ENCODE assay signal across 3 cellular contexts in the genomic region with DNA sequence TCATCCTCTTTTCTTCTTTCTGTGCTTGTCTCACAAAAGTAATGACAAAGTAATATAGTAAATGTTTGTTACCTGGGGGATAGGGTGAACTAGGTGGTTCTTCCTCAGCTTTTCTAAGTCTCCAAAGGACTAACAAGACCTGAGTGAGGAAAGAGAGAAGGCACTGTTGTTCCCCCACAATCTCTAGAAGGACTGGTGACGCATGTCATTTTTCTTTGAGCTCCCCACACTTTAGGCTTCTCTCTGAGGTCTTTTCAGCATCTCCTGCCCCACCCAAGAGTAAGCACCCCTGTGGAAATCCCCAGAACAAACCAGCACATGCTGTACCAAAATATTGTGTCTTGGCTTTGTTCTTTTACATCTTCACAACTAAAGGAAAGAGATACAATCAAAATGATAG.
TF ChIP-seq lines count a peak whose summit lies in the region.

No MANE protein-coding gene starts in this region.

TF ChIP-seq in SK-N-SH, 30 proteins besides CTCF, POLR2A, EP300 and RAD21 (continued from another document):
- TF ChIP-seq, protein P1, sequence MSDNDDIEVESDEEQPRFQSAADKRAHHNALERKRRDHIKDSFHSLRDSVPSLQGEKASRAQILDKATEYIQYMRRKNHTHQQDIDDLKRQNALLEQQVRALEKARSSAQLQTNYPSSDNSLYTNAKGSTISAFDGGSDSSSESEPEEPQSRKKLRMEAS (IDR thresholded peaks at IDR 0.05; ENCODE audit: low read depth) = no peak
- TF ChIP-seq GATA2 (CRISPR knock-in tag; IDR thresholded peaks at IDR 0.05) = no peak
- TF ChIP-seq, protein P2, sequence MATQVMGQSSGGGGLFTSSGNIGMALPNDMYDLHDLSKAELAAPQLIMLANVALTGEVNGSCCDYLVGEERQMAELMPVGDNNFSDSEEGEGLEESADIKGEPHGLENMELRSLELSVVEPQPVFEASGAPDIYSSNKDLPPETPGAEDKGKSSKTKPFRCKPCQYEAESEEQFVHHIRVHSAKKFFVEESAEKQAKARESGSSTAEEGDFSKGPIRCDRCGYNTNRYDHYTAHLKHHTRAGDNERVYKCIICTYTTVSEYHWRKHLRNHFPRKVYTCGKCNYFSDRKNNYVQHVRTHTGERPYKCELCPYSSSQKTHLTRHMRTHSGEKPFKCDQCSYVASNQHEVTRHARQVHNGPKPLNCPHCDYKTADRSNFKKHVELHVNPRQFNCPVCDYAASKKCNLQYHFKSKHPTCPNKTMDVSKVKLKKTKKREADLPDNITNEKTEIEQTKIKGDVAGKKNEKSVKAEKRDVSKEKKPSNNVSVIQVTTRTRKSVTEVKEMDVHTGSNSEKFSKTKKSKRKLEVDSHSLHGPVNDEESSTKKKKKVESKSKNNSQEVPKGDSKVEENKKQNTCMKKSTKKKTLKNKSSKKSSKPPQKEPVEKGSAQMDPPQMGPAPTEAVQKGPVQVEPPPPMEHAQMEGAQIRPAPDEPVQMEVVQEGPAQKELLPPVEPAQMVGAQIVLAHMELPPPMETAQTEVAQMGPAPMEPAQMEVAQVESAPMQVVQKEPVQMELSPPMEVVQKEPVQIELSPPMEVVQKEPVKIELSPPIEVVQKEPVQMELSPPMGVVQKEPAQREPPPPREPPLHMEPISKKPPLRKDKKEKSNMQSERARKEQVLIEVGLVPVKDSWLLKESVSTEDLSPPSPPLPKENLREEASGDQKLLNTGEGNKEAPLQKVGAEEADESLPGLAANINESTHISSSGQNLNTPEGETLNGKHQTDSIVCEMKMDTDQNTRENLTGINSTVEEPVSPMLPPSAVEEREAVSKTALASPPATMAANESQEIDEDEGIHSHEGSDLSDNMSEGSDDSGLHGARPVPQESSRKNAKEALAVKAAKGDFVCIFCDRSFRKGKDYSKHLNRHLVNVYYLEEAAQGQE (IDR thresholded peaks at IDR 0.05; ENCODE audit: low read depth, low read length) = no peak
- no peak for TF ChIP-seq RXRA (IDR thresholded peaks at IDR 0.05; ENCODE audit: borderline replicate concordance, low read depth)
- no peak for TF ChIP-seq JUND (IDR thresholded peaks at IDR 0.05)
- no peak for TF ChIP-seq FOSL2 (IDR thresholded peaks at IDR 0.05; ENCODE audit: borderline replicate concordance, low read depth)
- TF ChIP-seq TEAD4 (IDR thresholded peaks at IDR 0.05; ENCODE audit: borderline replicate concordance, insufficient read depth) = no peak
- TF ChIP-seq YY1 (IDR thresholded peaks at IDR 0.05; ENCODE audit: low read depth) = no peak
- TF ChIP-seq FOXJ3 (CRISPR knock-in tag; IDR thresholded peaks at IDR 0.05) = no peak

TF ChIP-seq in SK-N-SH treated with all-trans-retinoic acid at 6 μM for 48 hours, 23 proteins besides CTCF, POLR2A, EP300 and RAD21:
- TF ChIP-seq, protein P3, sequence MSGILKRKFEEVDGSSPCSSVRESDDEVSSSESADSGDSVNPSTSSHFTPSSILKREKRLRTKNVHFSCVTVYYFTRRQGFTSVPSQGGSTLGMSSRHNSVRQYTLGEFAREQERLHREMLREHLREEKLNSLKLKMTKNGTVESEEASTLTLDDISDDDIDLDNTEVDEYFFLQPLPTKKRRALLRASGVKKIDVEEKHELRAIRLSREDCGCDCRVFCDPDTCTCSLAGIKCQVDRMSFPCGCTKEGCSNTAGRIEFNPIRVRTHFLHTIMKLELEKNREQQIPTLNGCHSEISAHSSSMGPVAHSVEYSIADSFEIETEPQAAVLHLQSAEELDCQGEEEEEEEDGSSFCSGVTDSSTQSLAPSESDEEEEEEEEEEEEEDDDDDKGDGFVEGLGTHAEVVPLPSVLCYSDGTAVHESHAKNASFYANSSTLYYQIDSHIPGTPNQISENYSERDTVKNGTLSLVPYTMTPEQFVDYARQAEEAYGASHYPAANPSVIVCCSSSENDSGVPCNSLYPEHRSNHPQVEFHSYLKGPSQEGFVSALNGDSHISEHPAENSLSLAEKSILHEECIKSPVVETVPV (CRISPR knock-in tag; IDR thresholded peaks at IDR 0.05) = no peak
- TF ChIP-seq, protein P4, sequence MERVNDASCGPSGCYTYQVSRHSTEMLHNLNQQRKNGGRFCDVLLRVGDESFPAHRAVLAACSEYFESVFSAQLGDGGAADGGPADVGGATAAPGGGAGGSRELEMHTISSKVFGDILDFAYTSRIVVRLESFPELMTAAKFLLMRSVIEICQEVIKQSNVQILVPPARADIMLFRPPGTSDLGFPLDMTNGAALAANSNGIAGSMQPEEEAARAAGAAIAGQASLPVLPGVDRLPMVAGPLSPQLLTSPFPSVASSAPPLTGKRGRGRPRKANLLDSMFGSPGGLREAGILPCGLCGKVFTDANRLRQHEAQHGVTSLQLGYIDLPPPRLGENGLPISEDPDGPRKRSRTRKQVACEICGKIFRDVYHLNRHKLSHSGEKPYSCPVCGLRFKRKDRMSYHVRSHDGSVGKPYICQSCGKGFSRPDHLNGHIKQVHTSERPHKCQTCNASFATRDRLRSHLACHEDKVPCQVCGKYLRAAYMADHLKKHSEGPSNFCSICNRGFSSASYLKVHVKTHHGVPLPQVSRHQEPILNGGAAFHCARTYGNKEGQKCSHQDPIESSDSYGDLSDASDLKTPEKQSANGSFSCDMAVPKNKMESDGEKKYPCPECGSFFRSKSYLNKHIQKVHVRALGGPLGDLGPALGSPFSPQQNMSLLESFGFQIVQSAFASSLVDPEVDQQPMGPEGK (CRISPR knock-in tag; IDR thresholded peaks at IDR 0.05; ENCODE audit: borderline replicate concordance) = no peak
- TF ChIP-seq BACH2 (CRISPR knock-in tag; IDR thresholded peaks at IDR 0.05; ENCODE audit: borderline replicate concordance) = no peak
- no peak for TF ChIP-seq ZNF8 (CRISPR knock-in tag; IDR thresholded peaks at IDR 0.05)
- no peak for TF ChIP-seq CSDC2 (CRISPR knock-in tag; IDR thresholded peaks at IDR 0.05)
- TF ChIP-seq TCF4 (CRISPR knock-in tag; IDR thresholded peaks at IDR 0.05; ENCODE audit: borderline replicate concordance) = no peak
- TF ChIP-seq ZC3H10 (CRISPR knock-in tag; IDR thresholded peaks at IDR 0.05) = no peak
- TF ChIP-seq, protein P5, sequence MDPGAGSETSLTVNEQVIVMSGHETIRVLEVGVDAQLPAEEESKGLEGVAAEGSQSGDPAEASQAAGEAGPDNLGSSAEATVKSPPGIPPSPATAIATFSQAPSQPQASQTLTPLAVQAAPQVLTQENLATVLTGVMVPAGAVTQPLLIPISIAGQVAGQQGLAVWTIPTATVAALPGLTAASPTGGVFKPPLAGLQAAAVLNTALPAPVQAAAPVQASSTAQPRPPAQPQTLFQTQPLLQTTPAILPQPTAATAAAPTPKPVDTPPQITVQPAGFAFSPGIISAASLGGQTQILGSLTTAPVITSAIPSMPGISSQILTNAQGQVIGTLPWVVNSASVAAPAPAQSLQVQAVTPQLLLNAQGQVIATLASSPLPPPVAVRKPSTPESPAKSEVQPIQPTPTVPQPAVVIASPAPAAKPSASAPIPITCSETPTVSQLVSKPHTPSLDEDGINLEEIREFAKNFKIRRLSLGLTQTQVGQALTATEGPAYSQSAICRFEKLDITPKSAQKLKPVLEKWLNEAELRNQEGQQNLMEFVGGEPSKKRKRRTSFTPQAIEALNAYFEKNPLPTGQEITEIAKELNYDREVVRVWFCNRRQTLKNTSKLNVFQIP (CRISPR knock-in tag; IDR thresholded peaks at IDR 0.05; ENCODE audit: borderline replicate concordance, low read depth) = no peak
- TF ChIP-seq GLIS3 (CRISPR knock-in tag; IDR thresholded peaks at IDR 0.05) = no peak
- TF ChIP-seq ZNF565 (CRISPR knock-in tag; conservative IDR thresholded peaks at IDR 0.05; ENCODE audit: low read depth) = no peak
- TF ChIP-seq, protein P6, sequence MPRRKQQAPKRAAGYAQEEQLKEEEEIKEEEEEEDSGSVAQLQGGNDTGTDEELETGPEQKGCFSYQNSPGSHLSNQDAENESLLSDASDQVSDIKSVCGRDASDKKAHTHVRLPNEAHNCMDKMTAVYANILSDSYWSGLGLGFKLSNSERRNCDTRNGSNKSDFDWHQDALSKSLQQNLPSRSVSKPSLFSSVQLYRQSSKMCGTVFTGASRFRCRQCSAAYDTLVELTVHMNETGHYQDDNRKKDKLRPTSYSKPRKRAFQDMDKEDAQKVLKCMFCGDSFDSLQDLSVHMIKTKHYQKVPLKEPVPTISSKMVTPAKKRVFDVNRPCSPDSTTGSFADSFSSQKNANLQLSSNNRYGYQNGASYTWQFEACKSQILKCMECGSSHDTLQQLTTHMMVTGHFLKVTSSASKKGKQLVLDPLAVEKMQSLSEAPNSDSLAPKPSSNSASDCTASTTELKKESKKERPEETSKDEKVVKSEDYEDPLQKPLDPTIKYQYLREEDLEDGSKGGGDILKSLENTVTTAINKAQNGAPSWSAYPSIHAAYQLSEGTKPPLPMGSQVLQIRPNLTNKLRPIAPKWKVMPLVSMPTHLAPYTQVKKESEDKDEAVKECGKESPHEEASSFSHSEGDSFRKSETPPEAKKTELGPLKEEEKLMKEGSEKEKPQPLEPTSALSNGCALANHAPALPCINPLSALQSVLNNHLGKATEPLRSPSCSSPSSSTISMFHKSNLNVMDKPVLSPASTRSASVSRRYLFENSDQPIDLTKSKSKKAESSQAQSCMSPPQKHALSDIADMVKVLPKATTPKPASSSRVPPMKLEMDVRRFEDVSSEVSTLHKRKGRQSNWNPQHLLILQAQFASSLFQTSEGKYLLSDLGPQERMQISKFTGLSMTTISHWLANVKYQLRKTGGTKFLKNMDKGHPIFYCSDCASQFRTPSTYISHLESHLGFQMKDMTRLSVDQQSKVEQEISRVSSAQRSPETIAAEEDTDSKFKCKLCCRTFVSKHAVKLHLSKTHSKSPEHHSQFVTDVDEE (CRISPR knock-in tag; IDR thresholded peaks at IDR 0.05) = no peak

TF ChIP-seq in GM23338, 12 proteins besides CTCF, POLR2A, EP300 and RAD21 (continued from another document and continues in another):
- TF ChIP-seq, protein P7, sequence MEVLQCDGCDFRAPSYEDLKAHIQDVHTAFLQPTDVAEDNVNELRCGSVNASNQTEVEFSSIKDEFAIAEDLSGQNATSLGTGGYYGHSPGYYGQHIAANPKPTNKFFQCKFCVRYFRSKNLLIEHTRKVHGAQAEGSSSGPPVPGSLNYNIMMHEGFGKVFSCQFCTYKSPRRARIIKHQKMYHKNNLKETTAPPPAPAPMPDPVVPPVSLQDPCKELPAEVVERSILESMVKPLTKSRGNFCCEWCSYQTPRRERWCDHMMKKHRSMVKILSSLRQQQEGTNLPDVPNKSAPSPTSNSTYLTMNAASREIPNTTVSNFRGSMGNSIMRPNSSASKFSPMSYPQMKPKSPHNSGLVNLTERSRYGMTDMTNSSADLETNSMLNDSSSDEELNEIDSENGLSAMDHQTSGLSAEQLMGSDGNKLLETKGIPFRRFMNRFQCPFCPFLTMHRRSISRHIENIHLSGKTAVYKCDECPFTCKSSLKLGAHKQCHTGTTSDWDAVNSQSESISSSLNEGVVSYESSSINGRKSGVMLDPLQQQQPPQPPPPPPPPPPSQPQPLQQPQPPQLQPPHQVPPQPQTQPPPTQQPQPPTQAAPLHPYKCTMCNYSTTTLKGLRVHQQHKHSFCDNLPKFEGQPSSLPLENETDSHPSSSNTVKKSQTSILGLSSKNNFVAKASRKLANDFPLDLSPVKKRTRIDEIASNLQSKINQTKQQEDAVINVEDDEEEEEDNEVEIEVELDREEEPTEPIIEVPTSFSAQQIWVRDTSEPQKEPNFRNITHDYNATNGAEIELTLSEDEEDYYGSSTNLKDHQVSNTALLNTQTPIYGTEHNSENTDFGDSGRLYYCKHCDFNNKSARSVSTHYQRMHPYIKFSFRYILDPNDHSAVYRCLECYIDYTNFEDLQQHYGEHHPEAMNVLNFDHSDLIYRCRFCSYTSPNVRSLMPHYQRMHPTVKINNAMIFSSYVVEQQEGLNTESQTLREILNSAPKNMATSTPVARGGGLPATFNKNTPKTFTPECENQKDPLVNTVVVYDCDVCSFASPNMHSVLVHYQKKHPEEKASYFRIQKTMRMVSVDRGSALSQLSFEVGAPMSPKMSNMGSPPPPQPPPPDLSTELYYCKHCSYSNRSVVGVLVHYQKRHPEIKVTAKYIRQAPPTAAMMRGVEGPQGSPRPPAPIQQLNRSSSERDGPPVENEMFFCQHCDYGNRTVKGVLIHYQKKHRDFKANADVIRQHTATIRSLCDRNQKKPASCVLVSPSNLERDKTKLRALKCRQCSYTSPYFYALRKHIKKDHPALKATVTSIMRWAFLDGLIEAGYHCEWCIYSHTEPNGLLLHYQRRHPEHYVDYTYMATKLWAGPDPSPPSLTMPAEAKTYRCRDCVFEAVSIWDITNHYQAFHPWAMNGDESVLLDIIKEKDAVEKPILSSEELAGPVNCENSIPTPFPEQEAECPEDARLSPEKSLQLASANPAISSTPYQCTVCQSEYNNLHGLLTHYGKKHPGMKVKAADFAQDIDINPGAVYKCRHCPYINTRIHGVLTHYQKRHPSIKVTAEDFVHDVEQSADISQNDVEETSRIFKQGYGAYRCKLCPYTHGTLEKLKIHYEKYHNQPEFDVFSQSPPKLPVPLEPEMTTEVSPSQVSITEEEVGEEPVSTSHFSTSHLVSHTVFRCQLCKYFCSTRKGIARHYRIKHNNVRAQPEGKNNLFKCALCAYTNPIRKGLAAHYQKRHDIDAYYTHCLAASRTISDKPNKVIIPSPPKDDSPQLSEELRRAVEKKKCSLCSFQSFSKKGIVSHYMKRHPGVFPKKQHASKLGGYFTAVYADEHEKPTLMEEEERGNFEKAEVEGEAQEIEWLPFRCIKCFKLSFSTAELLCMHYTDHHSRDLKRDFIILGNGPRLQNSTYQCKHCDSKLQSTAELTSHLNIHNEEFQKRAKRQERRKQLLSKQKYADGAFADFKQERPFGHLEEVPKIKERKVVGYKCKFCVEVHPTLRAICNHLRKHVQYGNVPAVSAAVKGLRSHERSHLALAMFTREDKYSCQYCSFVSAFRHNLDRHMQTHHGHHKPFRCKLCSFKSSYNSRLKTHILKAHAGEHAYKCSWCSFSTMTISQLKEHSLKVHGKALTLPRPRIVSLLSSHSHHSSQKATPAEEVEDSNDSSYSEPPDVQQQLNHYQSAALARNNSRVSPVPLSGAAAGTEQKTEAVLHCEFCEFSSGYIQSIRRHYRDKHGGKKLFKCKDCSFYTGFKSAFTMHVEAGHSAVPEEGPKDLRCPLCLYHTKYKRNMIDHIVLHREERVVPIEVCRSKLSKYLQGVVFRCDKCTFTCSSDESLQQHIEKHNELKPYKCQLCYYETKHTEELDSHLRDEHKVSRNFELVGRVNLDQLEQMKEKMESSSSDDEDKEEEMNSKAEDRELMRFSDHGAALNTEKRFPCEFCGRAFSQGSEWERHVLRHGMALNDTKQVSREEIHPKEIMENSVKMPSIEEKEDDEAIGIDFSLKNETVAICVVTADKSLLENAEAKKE (CRISPR knock-in tag; IDR thresholded peaks at IDR 0.05) = no peak
- TF ChIP-seq, protein P8, sequence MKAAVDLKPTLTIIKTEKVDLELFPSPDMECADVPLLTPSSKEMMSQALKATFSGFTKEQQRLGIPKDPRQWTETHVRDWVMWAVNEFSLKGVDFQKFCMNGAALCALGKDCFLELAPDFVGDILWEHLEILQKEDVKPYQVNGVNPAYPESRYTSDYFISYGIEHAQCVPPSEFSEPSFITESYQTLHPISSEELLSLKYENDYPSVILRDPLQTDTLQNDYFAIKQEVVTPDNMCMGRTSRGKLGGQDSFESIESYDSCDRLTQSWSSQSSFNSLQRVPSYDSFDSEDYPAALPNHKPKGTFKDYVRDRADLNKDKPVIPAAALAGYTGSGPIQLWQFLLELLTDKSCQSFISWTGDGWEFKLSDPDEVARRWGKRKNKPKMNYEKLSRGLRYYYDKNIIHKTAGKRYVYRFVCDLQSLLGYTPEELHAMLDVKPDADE (IDR thresholded peaks at IDR 0.05) = no peak
- no peak for TF ChIP-seq POLR2AphosphoS5 (IDR thresholded peaks at IDR 0.05; ENCODE audit: low read depth)
- TF ChIP-seq EZH2 (IDR thresholded peaks at IDR 0.05; ENCODE audit: low read depth, unreplicated experiment) = no peak
- TF ChIP-seq NANOG (IDR thresholded peaks at IDR 0.05; ENCODE audit: borderline replicate concordance) = no peak
- no peak for TF ChIP-seq JUNB (IDR thresholded peaks at IDR 0.05; ENCODE audit: unreplicated experiment)
- TF ChIP-seq CREB1 (CRISPR knock-in tag; IDR thresholded peaks at IDR 0.05; ENCODE audit: low read depth) = no peak
